19 cellular contexts compared by ENCODE assay signal in the genomic region with DNA sequence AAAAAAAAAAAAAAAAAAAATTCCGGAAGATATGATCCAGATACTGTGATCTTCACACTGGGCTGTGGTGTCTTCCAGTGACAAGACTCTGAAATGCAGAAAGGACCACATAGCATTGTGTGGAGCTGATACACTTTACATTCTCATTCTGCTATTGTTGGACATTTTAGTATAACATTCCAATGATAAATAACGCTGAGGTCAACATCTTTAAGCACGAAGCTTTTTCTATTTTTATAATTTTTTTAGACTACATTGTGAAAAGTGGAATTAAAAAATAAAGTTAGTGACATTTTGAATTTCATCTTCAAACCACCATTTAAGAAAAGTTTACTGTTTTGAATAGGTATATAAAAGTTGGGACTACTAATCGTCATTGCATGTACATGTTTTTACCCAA.
A peak's percentile ranks its signal among the peaks of the same experiment; 100 is the strongest.
DNase-seq lines count a peak whose midpoint lies in the region; ATAC-seq, FAIRE-seq and TF ChIP-seq lines count a peak whose summit lies in the region.
"Had no signal": no experiment of that assay in that cellular context is flagged by ENCODE, and none has a peak within 500 bp of the region (broad histone marks: within the 10 kb centered on the region; RNA-seq: fewer than 3 reads in every experiment).

No MANE protein-coding gene starts in this region.

- DNase-seq in A549 (ENCODE audit: low read depth in 1 of 2, low spot score in 1 of 2), result no peak
- no peak for DNase-seq in IMR-90
- DNase-seq in K562 (ENCODE audit: extremely low read depth in 1 of 4, low spot score in 3 of 4), result no peak
- DNase-seq in effector CD8-positive, alpha-beta T cell (lab: John Stamatoyannopoulos, UW), result no peak
- no peak for DNase-seq in NCI-H1694 treated with DMSO at 0.1 percent for 48 hours (lab: John Stamatoyannopoulos, UW)
- DNase-seq in kidney glomerular epithelial cell (lab: John Stamatoyannopoulos, UW), result no peak
- DNase-seq: 8988T; AML-193; Caco-2; Calu3; CD4-positive, alpha-beta T cell; CD8-positive, alpha-beta T cell; DMS79 treated with DMSO at 0.1 percent for 48 hours; GF-D8 had no signal

- H3K4me3 ChIP-seq in A549 (no peak overlapping the region), IMR-90 (ENCODE audit: insufficient read depth, low read depth, low read length) (no peak overlapping the region), K562 (no peak overlapping the region)
- H3K4me3 ChIP-seq: BLaER1 treated with 17β-estradiol and CSF1 and Interleukin-3, amounts not matched to agents 10 nM and 100 nM had no signal

- H4K8ac ChIP-seq in IMR-90 (ENCODE audit: low read depth in 2 of 2, low read length in 2 of 2), result no peak overlapping the region

- no peak for TF ChIP-seq EP300 in A549 (IDR thresholded peaks at IDR 0.05)
- TF ChIP-seq EP300 in K562 (IDR thresholded peaks at IDR 0.05; ENCODE audit: low read length), result no peak

- H3K23ac ChIP-seq in IMR-90 (ENCODE audit: low read depth, low read length), result no peak overlapping the region

- no peaks in the 10 kb centered on the region for H3K79me2 ChIP-seq in K562 (ENCODE audit: control insufficient read depth, insufficient read depth, low read length)

- H3K56ac ChIP-seq in IMR-90 (ENCODE audit: extremely low read depth, insufficient read depth, low read length), result no peak overlapping the region

- H3K4me1 ChIP-seq in A549 (peaks cover 31% of the 10 kb centered on the region), IMR-90 (ENCODE audit: control insufficient read depth, insufficient read depth, low read length) (no peaks in the 10 kb centered on the region), K562 (replicated peaks in 1 of 2; ENCODE audit: control insufficient read depth in 2 of 2, insufficient read depth in 2 of 2, low read length in 2 of 2) (no peaks in the 10 kb centered on the region)
- H3K4me1 ChIP-seq: Caco-2 had no signal

- H3K4me2 ChIP-seq in A549, result no peak overlapping the region
- H3K4me2 ChIP-seq in IMR-90 (ENCODE audit: low read depth, low read length), result no peak overlapping the region
- no peak overlapping the region for H3K4me2 ChIP-seq in K562 (ENCODE audit: insufficient read depth, low read length)
- H3K4me2 ChIP-seq: BLaER1 treated with 17β-estradiol and CSF1 and Interleukin-3, amounts not matched to agents 10 nM and 100 nM had no signal

- TF ChIP-seq CTCF in A549 (IDR thresholded peaks at IDR 0.05) (no peak), IMR-90 (conservative IDR thresholded peaks at IDR 0.05; ENCODE audit: low read depth, low read length) (no peak), K562 (IDR thresholded peaks at IDR 0.05 in 2 of 3, conservative IDR thresholded peaks at IDR 0.05 in 1 of 3; ENCODE audit: insufficient read depth in 2 of 3, low read depth in 1 of 3, low read length in 3 of 3) (no peak)

- H3K9me1 ChIP-seq in IMR-90 (ENCODE audit: insufficient read depth, low read length) (no peaks in the 10 kb centered on the region), K562 (ENCODE audit: control insufficient read depth, insufficient read depth, low read length) (no peaks in the 10 kb centered on the region)

- no peaks in the 10 kb centered on the region for H3K79me1 ChIP-seq in IMR-90 (ENCODE audit: low read depth in 1 of 2, low read length in 2 of 2)

- 92% methylated on average over 4 of the region's 4 CpGs for WGBS in A549 (ENCODE audit: missing lambda C conversion rate)
- WGBS in IMR-90 (ENCODE audit: extremely low coverage in 2 of 2, insufficient read length in 1 of 2), 2 experiments, result no CpG with 5 or more reads among the region's 4 CpGs
- WGBS in K562 (ENCODE audit: insufficient coverage, low coverage, missing lambda C conversion rate), result 1% methylated on average over 4 of the region's 4 CpGs

- H3K27me3 ChIP-seq in IMR-90 (ENCODE audit: control insufficient read depth, insufficient read depth, low read length) (peaks cover 23% of the 10 kb centered on the region), K562 (ENCODE audit: control insufficient read depth in 2 of 2, insufficient read depth in 2 of 2, low read length in 2 of 2) (peaks cover 30 to 40% of the 10 kb centered on the region in 2 experiments)
- H3K27me3 ChIP-seq: BLaER1 treated with 17β-estradiol and CSF1 and Interleukin-3, amounts not matched to agents 10 nM and 100 nM had no signal

- intact Hi-C loops in IMR-90 (cut with micrococcal nuclease) (no loop called here), K562 (cut with micrococcal nuclease) (no loop called here)

- CTCF ChIA-PET in A549 (lab: Yijun Ruan, JAX) (interaction anchor here (3.9 kb wide), 1 partner anchor 32 kb away, joined by 20 read pairs; no protein-coding TSS in a partner anchor), IMR-90 (lab: Yijun Ruan, JAX) (interaction anchor here (0.7 kb wide), 1 partner anchor 52 kb away, joined by 5 read pairs; no protein-coding TSS in a partner anchor), K562 (lab: Yijun Ruan, JAX; ENCODE audit: low intra/inter-chr PET ratio) (no interaction called here)

- no peak overlapping the region for H4K5ac ChIP-seq in IMR-90 (ENCODE audit: low read depth, low read length)

- no peak overlapping the region for H2AK5ac ChIP-seq in IMR-90 (ENCODE audit: low read depth, low read length)

- BruUV-seq in IMR-90 (replicated peaks; lab: Mats Ljungman, UMichigan) (no TSS peak), K562 (replicated peaks; lab: Mats Ljungman, UMichigan) (no TSS peak)

- H3K18ac ChIP-seq in IMR-90 (ENCODE audit: low read depth, low read length), result no peak overlapping the region

- H2AFZ ChIP-seq in IMR-90 (replicated peaks; ENCODE audit: low read length, poor library complexity) (no peak overlapping the region), K562 (ENCODE audit: low read depth, low read length) (no peak overlapping the region)

- H2BK5ac ChIP-seq in IMR-90 (ENCODE audit: low read depth, low read length, poor library complexity, severe bottlenecking), result no peak overlapping the region

- H3K27ac ChIP-seq in A549, result peak overlapping the region in 1 of 2 experiments; percentile 52; a peak in 1 of 6 replicates
- no peak overlapping the region for H3K27ac ChIP-seq in IMR-90 (ENCODE audit: insufficient read depth, low read length)
- no peak overlapping the region for H3K27ac ChIP-seq in K562 (ENCODE audit: extremely low read depth, low read depth, low read length)
- H3K27ac ChIP-seq: BLaER1 treated with 17β-estradiol and CSF1 and Interleukin-3, amounts not matched to agents 10 nM and 100 nM; C4-2B had no signal

- H2AK9ac ChIP-seq in IMR-90 (replicated peaks; ENCODE audit: low read depth, low read length, poor library complexity), result no peak overlapping the region

- no peak overlapping the region for H3K14ac ChIP-seq in IMR-90 (replicated peaks; ENCODE audit: low read depth, low read length)

- dilution Hi-C loops in IMR-90 (cut with HindIII; ENCODE audit: low sequenced_read_pairs, unreplicated experiment), result no loop called here

- H2BK20ac ChIP-seq in IMR-90 (ENCODE audit: low read depth, low read length), result no peak overlapping the region

- H3K9me3 ChIP-seq in A549 (no peaks in the 10 kb centered on the region), IMR-90 (ENCODE audit: control insufficient read depth, insufficient read depth, low read length) (peaks cover 1% of the 10 kb centered on the region; the same call in 1 of the 2 replicates), K562 (replicated peaks; ENCODE audit: control insufficient read depth, insufficient read depth, low read depth, low read length) (no peaks in the 10 kb centered on the region)
- H3K9me3 ChIP-seq: BLaER1 treated with 17β-estradiol and CSF1 and Interleukin-3, amounts not matched to agents 10 nM and 100 nM; Caco-2 had no signal

- no peak overlapping the region for H4K91ac ChIP-seq in IMR-90 (ENCODE audit: insufficient read depth, low read depth, low read length)

- FAIRE-seq in A549 (lab: Jason Lieb, UNC) (no peak), K562 (lab: Jason Lieb, UNC) (no peak)
- FAIRE-seq: G401.6, GM12891, GM19239 had no signal

- no peak overlapping the region for H2BK120ac ChIP-seq in IMR-90 (ENCODE audit: low read depth, low read length)

- POLR2A ChIA-PET in A549 (lab: Yijun Ruan, JAX) (no interaction called here), IMR-90 (lab: Charles Lee; ENCODE audit: unreplicated experiment) (no interaction called here), K562 (lab: Yijun Ruan, JAX) (interaction anchor here (0.9 kb wide), 1 partner anchor 44 kb away, joined by 4 read pairs; no protein-coding TSS in a partner anchor)

- no peak for ATAC-seq in A549
- ATAC-seq in IMR-90 (ENCODE audit: low read depth), result no peak
- no peak for ATAC-seq in K562
- ATAC-seq: CD8-positive, alpha-beta T cell had no signal

- H3K36me3 ChIP-seq in IMR-90 (ENCODE audit: control insufficient read depth, insufficient read depth, low read length), result no peaks in the 10 kb centered on the region
- H3K36me3 ChIP-seq in K562 (ENCODE audit: control insufficient read depth, insufficient read depth, low read length), result no peaks in the 10 kb centered on the region
- H3K36me3 ChIP-seq: BLaER1 treated with 17β-estradiol and CSF1 and Interleukin-3, amounts not matched to agents 10 nM and 100 nM had no signal

- no peak overlapping the region for H2BK15ac ChIP-seq in IMR-90 (ENCODE audit: low read depth, low read length)

- TF ChIP-seq RAD21 in A549 (conservative IDR thresholded peaks at IDR 0.05 in 1 of 2, IDR thresholded peaks at IDR 0.05 in 1 of 2) (no peak), IMR-90 (IDR thresholded peaks at IDR 0.05; ENCODE audit: low read length) (no peak), K562 (CRISPR knock-in tag; conservative IDR thresholded peaks at IDR 0.05 in 1 of 2, IDR thresholded peaks at IDR 0.05 in 1 of 2) (no peak)

- in situ Hi-C loops in IMR-90 (cut with MboI; ENCODE audit: low sequenced_read_pairs) (loop anchor here (25.0 kb wide), 1 partner anchor 645 kb away; no protein-coding TSS in a partner anchor), K562 (cut with MboI) (no loop called here)

- TF ChIP-seq POLR2A in A549 (IDR thresholded peaks at IDR 0.05; ENCODE audit: low read length) (no peak), IMR-90 (IDR thresholded peaks at IDR 0.05; ENCODE audit: low read depth, low read length) (no peak), K562 (conservative IDR thresholded peaks at IDR 0.05) (no peak)

- H4K20me1 ChIP-seq in IMR-90 (ENCODE audit: insufficient read depth, low read length) (no peaks in the 10 kb centered on the region), K562 (replicated peaks; ENCODE audit: control insufficient read depth, insufficient read depth, low read length) (no peaks in the 10 kb centered on the region)
- H4K20me1 ChIP-seq: BLaER1 treated with 17β-estradiol and CSF1 and Interleukin-3, amounts not matched to agents 10 nM and 100 nM had no signal

- no peak overlapping the region for H3K4ac ChIP-seq in IMR-90 (ENCODE audit: low read depth, low read length)

- H3K9ac ChIP-seq in IMR-90 (ENCODE audit: low read depth, low read length) (no peak overlapping the region), K562 (ENCODE audit: insufficient read depth in 1 of 2, low read depth in 2 of 2, low read length in 2 of 2) (no peak overlapping the region)
- H3K9ac ChIP-seq: BLaER1 treated with 17β-estradiol and CSF1 and Interleukin-3, amounts not matched to agents 10 nM and 100 nM had no signal

TF ChIP-seq in A549, 52 proteins besides CTCF, POLR2A, EP300 and RAD21 (continues in another document):
- no peak for TF ChIP-seq JUN (IDR thresholded peaks at IDR 0.05)

TF ChIP-seq in K562, 482 proteins besides CTCF, POLR2A, EP300 and RAD21:
- peak; percentile 24 for TF ChIP-seq CBX8 (IDR thresholded peaks at IDR 0.05; ENCODE audit: borderline replicate concordance, extremely low read depth, low read depth, low read length, poor library complexity, severe bottlenecking)
- no peak for TF ChIP-seq HDAC6 (IDR thresholded peaks at IDR 0.05; ENCODE audit: low read depth, low read length)

Comparison
In these comparisons a context has a peak if more than half of its experiments do, and no peak if none do; other contexts are left out.
1. Of the 35 proteins assayed by ChIP-seq in both K562 and A549: peak only in K562: CBX8; only in A549: MAFK; in both: none; in neither: 33.